Comparison of ENCODE assay signal across 1 cellular context in the genomic region with DNA sequence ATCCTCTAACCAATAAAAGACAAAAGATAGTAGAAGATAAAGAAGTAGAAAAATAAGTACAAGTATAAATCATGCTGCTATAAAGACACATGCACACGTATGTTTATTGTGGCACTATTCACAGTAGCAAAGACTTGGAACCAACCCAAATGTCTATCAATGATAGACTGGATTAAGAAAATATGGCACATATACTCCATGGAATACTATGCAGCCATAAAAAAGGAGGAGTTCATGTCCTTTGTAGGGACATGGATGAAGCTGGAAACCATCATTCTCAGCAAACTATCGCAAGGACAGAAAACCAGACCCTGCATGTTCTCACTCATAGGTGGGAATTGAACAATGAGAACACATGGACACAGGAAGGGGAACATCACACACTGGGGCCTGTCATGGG. TPM values are rescaled to one million over a fixed set of nuclear protein-coding genes. Genes with fewer than 3 reads are reported as not detected.
"Had no signal": no experiment of that assay in that cellular context is flagged by ENCODE, and none has a peak within 500 bp of the region (broad histone marks: within the 10 kb centered on the region; RNA-seq: fewer than 3 reads in every experiment).

No MANE protein-coding gene starts in this region.

RNA-seq across cellular contexts. Expression of a gene that starts 45.2 kb away (rescaled TPM):
- total RNA-seq: G401 had no signal
